24 cellular contexts compared by ENCODE assay signal in genomic region chr5:10218658-10219057, GRCh38.
"Had no signal": no experiment of that assay in that cellular context is flagged by ENCODE, and none has a peak within 500 bp of the region (broad histone marks: within the 10 kb centered on the region; RNA-seq: fewer than 3 reads in every experiment).

No MANE protein-coding gene starts in this region.

- H3K4me1 ChIP-seq: colonic mucosa, heart right ventricle, left lung, lower lobe of right lung had no signal

- H3K27ac ChIP-seq: colonic mucosa, epithelial cell of prostate, foreskin keratinocyte, heart right ventricle, left lung, lower lobe of right lung had no signal

- FAIRE-seq: endometrium, frontal cortex, islet of Langerhans, keratinocyte had no signal

- H3K4me3 ChIP-seq: colonic mucosa, heart right ventricle, left lung, lower lobe of right lung, mucosa of descending colon had no signal

- H3K9me3 Mint-ChIP-seq: dendritic cell treated with granulocyte-macrophage colony-stimulating factor and Interleukin-4, amounts not matched to agents 40 ng/mL and 50 ng/mL, for 4 days; effector memory CD8-positive, alpha-beta T cell had no signal

- H3K27me3 ChIP-seq: colonic mucosa, foreskin keratinocyte, heart right ventricle, left lung had no signal

- H3K27ac Mint-ChIP-seq: dendritic cell treated with granulocyte-macrophage colony-stimulating factor and Interleukin-4, amounts not matched to agents 40 ng/mL and 50 ng/mL, for 4 days; effector memory CD8-positive, alpha-beta T cell; endodermal cell; mesothelial cell of epicardium; naive B cell had no signal

- H3K9me3 ChIP-seq: colonic mucosa, heart right ventricle, left lung, lower lobe of right lung, mucosa of descending colon had no signal

- H3K36me3 ChIP-seq: colonic mucosa, lower lobe of right lung had no signal

- H3K4me3 Mint-ChIP-seq: dendritic cell treated with granulocyte-macrophage colony-stimulating factor and Interleukin-4, amounts not matched to agents 40 ng/mL and 50 ng/mL, for 4 days; effector memory CD8-positive, alpha-beta T cell; endodermal cell; mesothelial cell of epicardium; naive B cell had no signal

- H3K27me3 Mint-ChIP-seq: dendritic cell treated with granulocyte-macrophage colony-stimulating factor and Interleukin-4, amounts not matched to agents 40 ng/mL and 50 ng/mL, for 4 days; effector memory CD8-positive, alpha-beta T cell; naive B cell had no signal

- DNase-seq: colonic mucosa; cortex of kidney; effector CD8-positive, alpha-beta T cell; effector memory CD8-positive, alpha-beta T cell; endodermal cell; erythroblast; foreskin keratinocyte; glutamatergic neuron; heart right ventricle; hippocampal formation; left cardiac atrium; left lung; left ventricle myocardium superior; lower lobe of right lung; mesenchymal stem cell; mucosa of descending colon; naive B cell had no signal

- H3K4me1 Mint-ChIP-seq: endodermal cell, naive B cell had no signal
